In genomic region chr10:28878236-28878970, GRCh38 we compare ENCODE assay signal across 1 cellular context.
TF ChIP-seq lines count a peak whose summit lies in the region.

No MANE protein-coding gene starts in this region.

TF ChIP-seq in K562, 482 proteins besides CTCF, POLR2A, EP300 and RAD21 (continued from another document and continues in another):
- no peak for TF ChIP-seq RERE (CRISPR knock-in tag; IDR thresholded peaks at IDR 0.05; ENCODE audit: borderline replicate concordance)
- TF ChIP-seq NFYB (IDR thresholded peaks at IDR 0.05; ENCODE audit: extremely low read depth, insufficient read length): no peak
- 0 out of 2 replicates have a peak, but pooled peaks have one; percentile 24 for TF ChIP-seq ZNF24 (IDR thresholded peaks at IDR 0.05)
- TF ChIP-seq TSHZ1 (CRISPR knock-in tag; IDR thresholded peaks at IDR 0.05): no peak
- TF ChIP-seq AFF1 (IDR thresholded peaks at IDR 0.05; ENCODE audit: low read depth in 1 of 2, partially characterized antibody in 2 of 2): no peak
- TF ChIP-seq PHB (CRISPR knock-in tag; IDR thresholded peaks at IDR 0.05): no peak
- TF ChIP-seq BRD4 (IDR thresholded peaks at IDR 0.05): no peak
- TF ChIP-seq POLR2AphosphoS5 (IDR thresholded peaks at IDR 0.05; ENCODE audit: control insufficient read depth, insufficient read depth, low read depth, low read length): no peak
- no peak for TF ChIP-seq ID3 (CRISPR knock-in tag; IDR thresholded peaks at IDR 0.05)
- TF ChIP-seq ID3 (tag; IDR thresholded peaks at IDR 0.05): no peak
- peak; percentile 84 for TF ChIP-seq DEAF1 (CRISPR knock-in tag; IDR thresholded peaks at IDR 0.05)
- no peak for TF ChIP-seq ZNF77 (CRISPR knock-in tag; IDR thresholded peaks at IDR 0.05)
- no peak for TF ChIP-seq TBL1XR1 (IDR thresholded peaks at IDR 0.05; ENCODE audit: low read length in 2 of 2)
- TF ChIP-seq KAT8 (IDR thresholded peaks at IDR 0.05; ENCODE audit: low read depth): no peak
- TF ChIP-seq PHF21A (IDR thresholded peaks at IDR 0.05; ENCODE audit: borderline replicate concordance, low read depth): no peak
- TF ChIP-seq ZNF277 (CRISPR knock-in tag; IDR thresholded peaks at IDR 0.05; ENCODE audit: borderline replicate concordance): no peak
- TF ChIP-seq PHTF2 (CRISPR knock-in tag; IDR thresholded peaks at IDR 0.05): no peak
- peak; percentile 15; the same call in 1 of the 2 replicates for TF ChIP-seq NCOR1 (IDR thresholded peaks at IDR 0.05)
- TF ChIP-seq ZZZ3 (IDR thresholded peaks at IDR 0.05): no peak
- TF ChIP-seq ZNF224 (CRISPR knock-in tag; IDR thresholded peaks at IDR 0.05): no peak
- no peak for TF ChIP-seq PCBP2 (IDR thresholded peaks at IDR 0.05; ENCODE audit: low read depth, low read length, poor library complexity, severe bottlenecking)
- no peak for TF ChIP-seq PTRF (tag; IDR thresholded peaks at IDR 0.05)
- no peak for TF ChIP-seq ZNF12 (CRISPR knock-in tag; IDR thresholded peaks at IDR 0.05)
- TF ChIP-seq TRIM25 (IDR thresholded peaks at IDR 0.05; ENCODE audit: borderline replicate concordance): no peak
- no peak for TF ChIP-seq NFE2L1 (tag; IDR thresholded peaks at IDR 0.05; ENCODE audit: borderline replicate concordance, low read depth)
- no peak for TF ChIP-seq CBX8 (IDR thresholded peaks at IDR 0.05; ENCODE audit: borderline replicate concordance, extremely low read depth, low read depth, low read length, poor library complexity, severe bottlenecking)
- TF ChIP-seq WHSC1 (IDR thresholded peaks at IDR 0.05; ENCODE audit: low read length): no peak
- no peak; the same call in 1 of the 2 replicates for TF ChIP-seq IRF9 (tag; IDR thresholded peaks at IDR 0.05)
- TF ChIP-seq BDP1 (IDR thresholded peaks at IDR 0.05; ENCODE audit: insufficient read depth, insufficient read length): no peak
- no peak for TF ChIP-seq CHCHD3 (CRISPR knock-in tag; IDR thresholded peaks at IDR 0.05)
- 0 out of 2 replicates have a peak, but pooled peaks have one; percentile 34 for TF ChIP-seq CTBP1 (IDR thresholded peaks at IDR 0.05; ENCODE audit: borderline replicate concordance)
- no peak for TF ChIP-seq NELFE (IDR thresholded peaks at IDR 0.05; ENCODE audit: insufficient read depth, insufficient read length)
- no peak for TF ChIP-seq STAT6 (CRISPR knock-in tag; IDR thresholded peaks at IDR 0.05)
- no peak for TF ChIP-seq MCM3 (IDR thresholded peaks at IDR 0.05)
- TF ChIP-seq NBN (IDR thresholded peaks at IDR 0.05; ENCODE audit: low read depth): no peak; the same call in 1 of the 2 replicates
- no peak for TF ChIP-seq KDM4B (IDR thresholded peaks at IDR 0.05; ENCODE audit: borderline replicate concordance in 2 of 2, low read depth in 1 of 2)
- no peak for TF ChIP-seq KDM5B (IDR thresholded peaks at IDR 0.05; ENCODE audit: insufficient replicate concordance, low read depth, low read length)
